In genomic region chr11:83241291-83241946, GRCh38 we compare ENCODE assay signal across 8 cellular contexts. TPM values are rescaled to one million over a fixed set of nuclear protein-coding genes. Genes with fewer than 3 reads are reported as not detected.
DNase-seq lines count a peak whose midpoint lies in the region; ATAC-seq and TF ChIP-seq lines count a peak whose summit lies in the region.

No MANE protein-coding gene starts in this region.

- no peaks in the 10 kb centered on the region for H3K4me1 Mint-ChIP-seq in type B pancreatic cell (ENCODE audit: unreplicated experiment)

- H3K27me3 Mint-ChIP-seq in type B pancreatic cell, result no peaks in the 10 kb centered on the region

- H3K36me3 ChIP-seq in body of pancreas (replicated peaks in 1 of 2; ENCODE audit: insufficient read depth in 1 of 2, low read depth in 2 of 2), result no peaks in the 10 kb centered on the region

- no peak overlapping the region for H3K27ac ChIP-seq in body of pancreas

- H3K9me3 Mint-ChIP-seq in type B pancreatic cell, result no peaks in the 10 kb centered on the region

- intact Hi-C loops in body of pancreas (cut with DNase I), result no loop called here

- TF ChIP-seq POLR2A in body of pancreas (IDR thresholded peaks at IDR 0.05), result no peak

- peak; percentile 43 for DNase-seq in AG08396 (ENCODE audit: low spot score)
- no peak for DNase-seq in GM10266 (ENCODE audit: extremely low spot score)
- peak; percentile 53 for DNase-seq in NCI-H526 treated with DMSO at 0.1 percent for 48 hours (lab: John Stamatoyannopoulos, UW)
- DNase-seq in body of pancreas, result peak; percentile 71 to 83 (median 74)
- peak; percentile 77 for DNase-seq in kidney glomerular epithelial cell (lab: John Stamatoyannopoulos, UW)
- no peak for DNase-seq in type B pancreatic cell (ENCODE audit: extremely low spot score, unreplicated experiment)
- DNase-seq in NCI-H128 (lab: John Stamatoyannopoulos, UW; ENCODE audit: unreplicated experiment), result no peak

- H3K4me3 ChIP-seq in body of pancreas, result no peak overlapping the region

- peak; percentile 54 for TF ChIP-seq CTCF in GM10266 (IDR thresholded peaks at IDR 0.05; ENCODE audit: control insufficient read depth, insufficient read depth, low read depth, missing control alignments)
- TF ChIP-seq CTCF in body of pancreas (IDR thresholded peaks at IDR 0.05), result peak in 6 of 7 experiments; percentile 42 to 71 (median 65)
- TF ChIP-seq CTCF in type B pancreatic cell (conservative IDR thresholded peaks at IDR 0.05), result peak; percentile 79

- 16% methylated on average over 5 of the region's 5 CpGs for WGBS in body of pancreas, 2 donors

- H3K36me3 Mint-ChIP-seq in type B pancreatic cell, result peaks cover 4% of the 10 kb centered on the region

- H3K27me3 ChIP-seq in body of pancreas, result no peaks in the 10 kb centered on the region

- H3K27ac Mint-ChIP-seq in type B pancreatic cell, result no peak overlapping the region

- peaks cover 2% of the 10 kb centered on the region for H3K4me1 ChIP-seq in body of pancreas

- H3K4me3 Mint-ChIP-seq in type B pancreatic cell, result no peak overlapping the region

- ATAC-seq in HG02943 (IDR thresholded peaks at IDR 0.05; ENCODE audit: low read depth, unreplicated experiment), result peak; percentile 76
- ATAC-seq in body of pancreas, result peak; percentile 88

- no peaks in the 10 kb centered on the region for H3K9me3 ChIP-seq in body of pancreas

RNA-seq across cellular contexts. Expression of gene CCDC90B, which starts 44.7 kb away (rescaled TPM):
- total RNA-seq in body of pancreas (10 to 100 TPM in 1 of 2 donors, 1 to 10 TPM in 1; 7.3 to 43.6 TPM), type B pancreatic cell (ENCODE audit: low replicate concordance) (33.5 and 38.0 TPM in 2 replicates)

RNA-seq across cellular contexts. Expression of gene ANKRD42, which starts 47.9 kb away (rescaled TPM):
- 1 to 10 TPM; 8.3 to 9.6 TPM for total RNA-seq in body of pancreas
- total RNA-seq in type B pancreatic cell (ENCODE audit: low replicate concordance), result 12.1 and 12.2 TPM in 2 replicates

Comparison
In these comparisons a context has a peak if more than half of its experiments do, and no peak if none do; other contexts are left out.
1. DNase-seq: peak in AG08396 (single experiment), NCI-H526 treated with DMSO at 0.1 percent for 48 hours (single experiment), body of pancreas (4 of 4) and kidney glomerular epithelial cell (single experiment); none in GM10266 (single experiment), type B pancreatic cell (single experiment) and NCI-H128 (single experiment).
2. Peak in every context shown above with its lines, with median percentiles within 50 percentile points of each other: CTCF ChIP-seq.